In genomic region chr1:3742439-3743298, GRCh38 we compare ENCODE assay signal across 23 cellular contexts. TPM values are rescaled to one million over a fixed set of nuclear protein-coding genes. Genes with fewer than 3 reads are reported as not detected.
"Had no signal": no experiment of that assay in that cellular context is flagged by ENCODE, and none has a peak within 500 bp of the region (broad histone marks: within the 10 kb centered on the region; RNA-seq: fewer than 3 reads in every experiment).

No MANE protein-coding gene starts in this region.

- H3K27me3 Mint-ChIP-seq: activated CD4-positive, alpha-beta memory T cell treated with anti-CD3 and anti-CD28 coated beads for 36 hours; dendritic cell treated with granulocyte-macrophage colony-stimulating factor and Interleukin-4, amounts not matched to agents 40 ng/mL and 50 ng/mL, for 4 days; stimulated activated naive CD8-positive, alpha-beta T cell treated with anti-CD3 and anti-CD28 coated beads, Interleukin-15, amount 100 ng/mL, for 72 hours had no signal

- H3K4me3 ChIP-seq: gastroesophageal sphincter, mucosa of descending colon, psoas muscle, right atrium auricular region, tibial artery had no signal

- H3K27ac Mint-ChIP-seq: activated CD4-positive, alpha-beta memory T cell treated with anti-CD3 and anti-CD28 coated beads for 36 hours; activated naive CD4-positive, alpha-beta T cell treated with anti-CD3 and anti-CD28 coated beads for 36 hours; dendritic cell treated with granulocyte-macrophage colony-stimulating factor and Interleukin-4, amounts not matched to agents 40 ng/mL and 50 ng/mL, for 4 days; T-helper 1 cell treated with Interleukin-12 subunit alpha and Interleukin-12 subunit beta and Interleukin-4 antibody, amounts not matched to agents 30 μg/mL and 1 μg/mL, for 36 hours had no signal

- H3K4me3 Mint-ChIP-seq: activated CD4-positive, alpha-beta memory T cell treated with anti-CD3 and anti-CD28 coated beads for 36 hours; activated naive CD4-positive, alpha-beta T cell treated with anti-CD3 and anti-CD28 coated beads for 36 hours; dendritic cell treated with granulocyte-macrophage colony-stimulating factor and Interleukin-4, amounts not matched to agents 40 ng/mL and 50 ng/mL, for 4 days; stimulated activated naive CD8-positive, alpha-beta T cell treated with anti-CD3 and anti-CD28 coated beads, Interleukin-15, amount 100 ng/mL, for 72 hours; T-helper 1 cell treated with Interleukin-12 subunit alpha and Interleukin-12 subunit beta and Interleukin-4 antibody, amounts not matched to agents 30 μg/mL and 1 μg/mL, for 36 hours had no signal

- ATAC-seq: gastroesophageal sphincter; mucosa of descending colon; psoas muscle; stimulated activated naive CD8-positive, alpha-beta T cell treated with anti-CD3 and anti-CD28 coated beads, Interleukin-15, amount 100 ng/mL, for 72 hours had no signal

- H3K9me3 Mint-ChIP-seq: activated CD4-positive, alpha-beta memory T cell treated with anti-CD3 and anti-CD28 coated beads for 36 hours; activated naive CD4-positive, alpha-beta T cell treated with anti-CD3 and anti-CD28 coated beads for 36 hours; dendritic cell treated with granulocyte-macrophage colony-stimulating factor and Interleukin-4, amounts not matched to agents 40 ng/mL and 50 ng/mL, for 4 days; stimulated activated naive CD8-positive, alpha-beta T cell treated with anti-CD3 and anti-CD28 coated beads, Interleukin-15, amount 100 ng/mL, for 72 hours; T-helper 1 cell treated with Interleukin-12 subunit alpha and Interleukin-12 subunit beta and Interleukin-4 antibody, amounts not matched to agents 30 μg/mL and 1 μg/mL, for 36 hours had no signal

- DNase-seq: activated CD4-positive, alpha-beta memory T cell treated with anti-CD3 and anti-CD28 coated beads for 36 hours; activated CD4-positive, alpha-beta T cell treated with anti-CD3 and anti-CD28 coated beads for 4 hours; activated CD4-positive, CD25-positive, alpha-beta regulatory T cell; activated effector memory CD4-positive, alpha-beta T cell treated with Interleukin-2 at 50 U/mL for 16 hours; activated naive CD4-positive, alpha-beta T cell treated with anti-CD3 and anti-CD28 coated beads for 36 hours; activated T-cell treated with anti-CD3 and anti-CD28 coated beads, Interleukin-2, amount 50 U/mL, for 48 hours; caudate nucleus; effector CD4-positive, alpha-beta T cell; mesendoderm; stimulated activated CD4-positive, alpha-beta T cell treated with anti-CD3 and anti-CD28 coated beads, Interleukin-12 subunit alpha, Interleukin-12 subunit beta, amount 100 ng/mL, for 4 hours; stimulated activated CD4-positive, alpha-beta T cell treated with anti-CD3 and anti-CD28 coated beads, Interleukin-1b, Interleukin-23, amount 100 ng/mL, for 48 hours; stimulated activated naive CD8-positive, alpha-beta T cell treated with anti-CD3 and anti-CD28 coated beads, Interleukin-15, amount 100 ng/mL, for 72 hours; T1000; tibial artery had no signal

RNA-seq across cellular contexts. Expression of gene CCDC27, which starts 9.6 kb away (rescaled TPM):
- total RNA-seq: activated CD4-positive, alpha-beta memory T cell treated with anti-CD3 and anti-CD28 coated beads for 36 hours; activated naive CD4-positive, alpha-beta T cell treated with anti-CD3 and anti-CD28 coated beads for 36 hours; gastroesophageal sphincter; lower leg skin; mucosa of descending colon; osteocyte; right atrium auricular region; ureter had no signal
